In genomic region chr15:40955141-40955903, GRCh38 we compare ENCODE assay signal across 13 cellular contexts. TPM values are rescaled to one million over a fixed set of nuclear protein-coding genes. Genes with fewer than 3 reads are reported as not detected.
DNase-seq lines count a peak whose midpoint lies in the region; ATAC-seq and TF ChIP-seq lines count a peak whose summit lies in the region.
"Had no signal": no experiment of that assay in that cellular context is flagged by ENCODE, and none has a peak within 500 bp of the region (broad histone marks: within the 10 kb centered on the region; RNA-seq: fewer than 3 reads in every experiment).

No MANE protein-coding gene starts in this region.

- H3K4me3 ChIP-seq in fibroblast of villous mesenchyme (ENCODE audit: low read depth, low read length) (peak overlapping the region; percentile 93), spleen (no peak overlapping the region)
- no peak overlapping the region for H3K4me3 ChIP-seq in CD8-positive, alpha-beta T cell (ENCODE audit: low read depth, low read length)

- no peaks in the 10 kb centered on the region for H3K36me3 ChIP-seq in spleen
- H3K36me3 ChIP-seq in CD8-positive, alpha-beta T cell (ENCODE audit: insufficient read depth, low read length), result no peaks in the 10 kb centered on the region

- DNase-seq in activated naive CD4-positive, alpha-beta T cell treated with anti-CD3 and anti-CD28 coated beads, Interleukin-2, amount 10 ng/mL, durations not matched to agents 7 days and 5 days, result no peak
- no peak for DNase-seq in activated naive CD4-positive, alpha-beta T cell treated with Interleukin-2 at 50 U/mL for 16 hours
- no peak for DNase-seq in T-cell
- DNase-seq in fibroblast of villous mesenchyme (ENCODE audit: low read depth), result no peak
- DNase-seq in spleen, result peak; percentile 71
- DNase-seq in central memory CD4-positive, alpha-beta T cell, result no peak
- no peak for DNase-seq in CD8-positive, alpha-beta T cell
- DNase-seq: HCEC 1CT; naive thymus-derived CD4-positive, alpha-beta T cell; NCI-H2081 treated with DMSO at 0.1 percent for 48 hours had no signal

- TF ChIP-seq CTCF in fibroblast of villous mesenchyme (IDR thresholded peaks at IDR 0.05; ENCODE audit: insufficient read depth, low read depth, low read length) (no peak), spleen (IDR thresholded peaks at IDR 0.05 in 8 of 11, conservative IDR thresholded peaks at IDR 0.05 in 3 of 11) (no peak)
- TF ChIP-seq CTCF in CD8-positive, alpha-beta T cell (IDR thresholded peaks at IDR 0.05), result no peak

- no peaks in the 10 kb centered on the region for H3K9me3 ChIP-seq in spleen
- H3K9me3 ChIP-seq in CD8-positive, alpha-beta T cell (ENCODE audit: low read length), result no peaks in the 10 kb centered on the region

- peaks cover 9% of the 10 kb centered on the region for H3K36me3 Mint-ChIP-seq in activated naive CD4-positive, alpha-beta T cell treated with anti-CD3 and anti-CD28 coated beads, Interleukin-2, amount 10 ng/mL, durations not matched to agents 7 days and 5 days
- no peaks in the 10 kb centered on the region for H3K36me3 Mint-ChIP-seq in T-cell
- no peaks in the 10 kb centered on the region for H3K36me3 Mint-ChIP-seq in CD8-positive, alpha-beta T cell

- H3K27me3 Mint-ChIP-seq in activated naive CD4-positive, alpha-beta T cell treated with anti-CD3 and anti-CD28 coated beads, Interleukin-2, amount 10 ng/mL, durations not matched to agents 7 days and 5 days, result peaks cover 12% of the 10 kb centered on the region
- H3K27me3 Mint-ChIP-seq in T-cell, result peaks cover 0 to 2% of the 10 kb centered on the region in 2 donors
- no peaks in the 10 kb centered on the region for H3K27me3 Mint-ChIP-seq in CD8-positive, alpha-beta T cell (ENCODE audit: low read depth)
- H3K27me3 Mint-ChIP-seq: naive thymus-derived CD4-positive, alpha-beta T cell had no signal

- H3K4me1 Mint-ChIP-seq in activated naive CD4-positive, alpha-beta T cell treated with anti-CD3 and anti-CD28 coated beads, Interleukin-2, amount 10 ng/mL, durations not matched to agents 7 days and 5 days, result peaks cover 43% of the 10 kb centered on the region
- H3K4me1 Mint-ChIP-seq in T-cell, result peaks cover 17 to 21% (median 17%) of the 10 kb centered on the region in 3 donors
- H3K4me1 Mint-ChIP-seq in CD8-positive, alpha-beta T cell (ENCODE audit: low read depth), result peaks cover 16% of the 10 kb centered on the region

- POLR2A ChIA-PET in T-cell (lab: Charles Lee), result interaction anchor here in 1 of 2 donors (0.6 kb wide), 1 partner anchor 83 kb away, joined by 3 read pairs; no protein-coding TSS in a partner anchor
- POLR2A ChIA-PET in CD8-positive, alpha-beta T cell (lab: Charles Lee), result no interaction called here

- CTCF ChIA-PET in activated naive CD4-positive, alpha-beta T cell treated with anti-CD3 and anti-CD28 coated beads, Interleukin-2, amount 10 ng/mL, durations not matched to agents 7 days and 5 days (lab: Charles Lee), result interaction anchor here (6.9 kb wide), 1 partner anchor 13 kb away, joined by 43 read pairs; no protein-coding TSS in a partner anchor
- CTCF ChIA-PET in T-cell (lab: Charles Lee), result interaction anchor here in 1 of 2 donors (0.6 to 1.2 kb wide), 2 partner anchors 13 to 309 kb away, joined by 3 to 7 read pairs; no protein-coding TSS in a partner anchor
- CTCF ChIA-PET in CD8-positive, alpha-beta T cell (lab: Charles Lee), result interaction anchor here (0.9 to 1.3 kb wide), 3 partner anchors 9 to 52 kb away, joined by 3 to 5 read pairs (median 4); no protein-coding TSS in a partner anchor

- peak overlapping the region; percentile 94 for H3K4me3 Mint-ChIP-seq in activated naive CD4-positive, alpha-beta T cell treated with anti-CD3 and anti-CD28 coated beads, Interleukin-2, amount 10 ng/mL, durations not matched to agents 7 days and 5 days
- peak overlapping the region in 2 of 3 donors; percentile 89 to 92 for H3K4me3 Mint-ChIP-seq in T-cell
- H3K4me3 Mint-ChIP-seq in CD8-positive, alpha-beta T cell, result no peak overlapping the region

- no peak overlapping the region for H3K27ac ChIP-seq in spleen
- no peak overlapping the region for H3K27ac ChIP-seq in CD8-positive, alpha-beta T cell (ENCODE audit: low read depth, low read length)
- H3K27ac ChIP-seq: C4-2B, VCaP had no signal

- intact Hi-C loops in spleen (cut with DNase I; ENCODE audit: low total_unique reads), result no loop called here
- intact Hi-C loops in CD8-positive, alpha-beta T cell (cut with DNase I, micrococcal nuclease), result no loop called here

- H3K27me3 ChIP-seq in spleen (replicated peaks in 1 of 7), result peaks cover 0 to 5% (median 0%) of the 10 kb centered on the region in 7 donors
- no peaks in the 10 kb centered on the region for H3K27me3 ChIP-seq in CD8-positive, alpha-beta T cell (ENCODE audit: insufficient read depth, low read length)

- TF ChIP-seq POLR2A in spleen (IDR thresholded peaks at IDR 0.05), result no peak

- no peaks in the 10 kb centered on the region for H3K9me3 Mint-ChIP-seq in activated naive CD4-positive, alpha-beta T cell treated with anti-CD3 and anti-CD28 coated beads, Interleukin-2, amount 10 ng/mL, durations not matched to agents 7 days and 5 days
- H3K9me3 Mint-ChIP-seq in T-cell, result no peaks in the 10 kb centered on the region
- no peaks in the 10 kb centered on the region for H3K9me3 Mint-ChIP-seq in CD8-positive, alpha-beta T cell

- H3K27ac Mint-ChIP-seq in activated naive CD4-positive, alpha-beta T cell treated with anti-CD3 and anti-CD28 coated beads, Interleukin-2, amount 10 ng/mL, durations not matched to agents 7 days and 5 days, result peak overlapping the region; percentile 33
- H3K27ac Mint-ChIP-seq in T-cell, result no peak overlapping the region
- no peak overlapping the region for H3K27ac Mint-ChIP-seq in CD8-positive, alpha-beta T cell

- peaks cover 8 to 28% (median 24%) of the 10 kb centered on the region in 6 donors for H3K4me1 ChIP-seq in spleen
- peaks cover 12% of the 10 kb centered on the region for H3K4me1 ChIP-seq in CD8-positive, alpha-beta T cell (ENCODE audit: insufficient read depth, low read length)

- ATAC-seq in T-cell (replicated peaks in 1 of 4) (no peak), HG03354 (IDR thresholded peaks at IDR 0.05; ENCODE audit: poor library complexity, severe bottlenecking, unreplicated experiment) (no peak)
- ATAC-seq in CD8-positive, alpha-beta T cell, result no peak
- ATAC-seq: naive thymus-derived CD4-positive, alpha-beta T cell had no signal

- 77 to 93% (median 90%) methylated on average over 10 to 20 of the region's 20 CpGs for WGBS in spleen, 5 donors

RNA-seq across cellular contexts. Expression of gene CHAC1, which starts 2.1 kb away (rescaled TPM):
- total RNA-seq in T-cell (1 to 10 TPM in 4 of 5 donors, under 1 TPM in 1; 0.44 to 7.5 (median 7.2) TPM), fibroblast of villous mesenchyme (13.4 and 62.2 TPM in 2 replicates), spleen (1 to 10 TPM in 6 of 7 donors, under 1 TPM in 1; 0.92 to 5.5 (median 1.7) TPM)
- polyA plus RNA-seq in spleen, result 1 to 10 TPM in 2 of 3 donors, under 1 TPM in 1; 0.39 to 1.5 (median 1.1) TPM
- total RNA-seq in CD8-positive, alpha-beta T cell, result under 1 TPM; 0.22 to 0.69 TPM

RNA-seq across cellular contexts. Expression of gene DLL4, which starts 26.2 kb away (rescaled TPM):
- total RNA-seq in T-cell, result under 1 TPM in 3 of 5 donors, not detected in 2; 0.12 to 0.25 (median 0.13) TPM
- total RNA-seq in fibroblast of villous mesenchyme, result 5.5 and 6.0 TPM in 2 replicates
- 10 to 100 TPM in 5 of 7 donors, 1 to 10 TPM in 2; 7.6 to 26.3 (median 11.0) TPM for total RNA-seq in spleen
- polyA plus RNA-seq in spleen, result 1 to 10 TPM; 1.2 to 5.0 (median 2.3) TPM
- total RNA-seq in CD8-positive, alpha-beta T cell, result under 1 TPM; 0.08 TPM
- total RNA-seq: naive thymus-derived CD4-positive, alpha-beta T cell had no signal
- polyA plus RNA-seq: naive thymus-derived CD4-positive, alpha-beta T cell had no signal
